ENCODE assay signal across 8 cellular contexts in the genomic region with DNA sequence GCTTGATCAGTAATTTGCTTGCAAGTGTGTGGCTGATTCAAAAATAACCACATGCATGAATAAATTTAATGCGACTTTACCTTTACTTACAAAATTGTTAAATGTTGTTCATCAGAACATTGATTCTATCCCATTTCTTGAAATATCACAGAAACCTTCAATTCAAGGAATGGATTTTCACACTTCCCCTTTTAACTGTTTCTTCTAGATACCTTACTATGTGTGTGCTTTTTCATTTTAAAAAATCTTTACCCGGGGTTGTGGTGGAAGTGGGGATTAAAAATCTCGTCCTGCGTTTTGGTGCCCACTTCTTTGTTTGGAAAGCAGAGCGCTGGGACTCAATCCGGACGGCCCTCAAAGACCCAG. TPM values are rescaled to one million over a fixed set of nuclear protein-coding genes. Genes with fewer than 3 reads are reported as not detected.
A peak's percentile ranks its signal among the peaks of the same experiment; 100 is the strongest.
DNase-seq lines count a peak whose midpoint lies in the region; ATAC-seq and TF ChIP-seq lines count a peak whose summit lies in the region.

No MANE protein-coding gene starts in this region.

- no peaks in the 10 kb centered on the region for H3K36me3 ChIP-seq in PC-3 (ENCODE audit: low read depth, low read length)

- H3K27ac Mint-ChIP-seq in stimulated activated effector memory CD8-positive, alpha-beta T cell treated with anti-CD3 and anti-CD28 coated beads, Interleukin-12 subunit alpha, Interleukin-12 subunit beta, amount 100 ng/mL, for 72 hours: no peak overlapping the region

- H4K20me1 ChIP-seq in PC-3 (ENCODE audit: low read length): no peaks in the 10 kb centered on the region

- no peaks in the 10 kb centered on the region for H3F3A ChIP-seq in PC-3 (ENCODE audit: low read length, unreplicated experiment)

- peak overlapping the region; percentile 43 for H3K9ac ChIP-seq in PC-3 (ENCODE audit: low read length)

- no peak overlapping the region for H3K27ac ChIP-seq in PC-3 (ENCODE audit: low read length)

- H3K4me3 Mint-ChIP-seq in stimulated activated effector memory CD8-positive, alpha-beta T cell treated with anti-CD3 and anti-CD28 coated beads, Interleukin-12 subunit alpha, Interleukin-12 subunit beta, amount 100 ng/mL, for 72 hours: peak overlapping the region; percentile 30

- no peak for TF ChIP-seq CTCF in GM20000 (IDR thresholded peaks at IDR 0.05; ENCODE audit: extremely low read depth, missing control alignments)
- no peak for TF ChIP-seq CTCF in PC-3 (conservative IDR thresholded peaks at IDR 0.05; ENCODE audit: low read depth, low read length)

- intact Hi-C loops in PC-3 (cut with micrococcal nuclease): loop anchor here (10.0 kb wide), 1 partner anchor 1376 kb away; no protein-coding TSS in a partner anchor
- intact Hi-C loops in posterior vena cava (cut with DNase I): loop anchor here in 1 of 2 donors (10.0 kb wide), 1 partner anchor 54 kb away; no protein-coding TSS in a partner anchor

- CTCF ChIA-PET in PC-3 (lab: Charles Lee): no interaction called here

- H3K9me2 ChIP-seq in PC-3 (replicated peaks; ENCODE audit: low read length): no peaks in the 10 kb centered on the region

- no TSS peak for BruUV-seq in PC-3 (replicated peaks; lab: Mats Ljungman, UMichigan)

- DNase-seq in GM20000 (ENCODE audit: low spot score) (peak; percentile 18), PC-3 (no peak), posterior vena cava (ENCODE audit: low spot score) (no peak), A172 (ENCODE audit: low spot score) (no peak), NCI-H748 treated with DMSO at 0.1 percent for 48 hours (lab: John Stamatoyannopoulos, UW) (no peak)
- DNase-seq in stimulated activated effector memory CD8-positive, alpha-beta T cell treated with anti-CD3 and anti-CD28 coated beads, Interleukin-12 subunit alpha, Interleukin-12 subunit beta, amount 100 ng/mL, for 72 hours (ENCODE audit: low spot score in 2 of 2): no peak
- no peak for DNase-seq in stimulated activated CD4-positive, alpha-beta T cell treated with anti-CD3 and anti-CD28 coated beads, Interleukin-15, amount 100 ng/mL, for 24 hours

- no peaks in the 10 kb centered on the region for H3K9me3 ChIP-seq in PC-3 (ENCODE audit: low read length)

- H2AFZ ChIP-seq in PC-3 (ENCODE audit: low read length): peak overlapping the region; percentile 47; the same call in 1 of the 2 replicates

- no peaks in the 10 kb centered on the region for H3K27me3 ChIP-seq in PC-3 (ENCODE audit: low read length)

- H3K4me2 ChIP-seq in PC-3 (ENCODE audit: low read length): peak overlapping the region; percentile 62

- H3K9me3 Mint-ChIP-seq in stimulated activated effector memory CD8-positive, alpha-beta T cell treated with anti-CD3 and anti-CD28 coated beads, Interleukin-12 subunit alpha, Interleukin-12 subunit beta, amount 100 ng/mL, for 72 hours: peaks cover 2% of the 10 kb centered on the region

- H3K79me2 ChIP-seq in PC-3 (ENCODE audit: low read length): no peaks in the 10 kb centered on the region

- no peak for ATAC-seq in PC-3
- no peak for ATAC-seq in stimulated activated effector memory CD8-positive, alpha-beta T cell treated with anti-CD3 and anti-CD28 coated beads, Interleukin-12 subunit alpha, Interleukin-12 subunit beta, amount 100 ng/mL, for 72 hours

- H3K4me3 ChIP-seq in PC-3 (ENCODE audit: low read length) (peak overlapping the region; percentile 55), iPS-11a (ENCODE audit: low read depth, low read length) (peak overlapping the region; percentile 61)

- H3K4me1 Mint-ChIP-seq in stimulated activated effector memory CD8-positive, alpha-beta T cell treated with anti-CD3 and anti-CD28 coated beads, Interleukin-12 subunit alpha, Interleukin-12 subunit beta, amount 100 ng/mL, for 72 hours: peaks cover 7% of the 10 kb centered on the region

- H3K4me1 ChIP-seq in PC-3 (ENCODE audit: insufficient read depth, low read length): peaks cover 9% of the 10 kb centered on the region; the same call in 1 of the 2 replicates

- POLR2A ChIA-PET in PC-3 (lab: Charles Lee; ENCODE audit: unreplicated experiment): no interaction called here

- H3K36me3 Mint-ChIP-seq in stimulated activated effector memory CD8-positive, alpha-beta T cell treated with anti-CD3 and anti-CD28 coated beads, Interleukin-12 subunit alpha, Interleukin-12 subunit beta, amount 100 ng/mL, for 72 hours: no peaks in the 10 kb centered on the region

RNA-seq across cellular contexts. Expression of gene MEF2C, which starts 5.8 kb away (rescaled TPM):
- 4.4 and 8.0 TPM in 2 replicates for total RNA-seq in PC-3 (2014; rRNA removed)
- total RNA-seq in posterior vena cava: 10 to 100 TPM; 86.7 to 94.1 TPM
- 0.41 and 2.4 TPM in 2 replicates for total RNA-seq in A172 (2014; rRNA removed; shearing (Covaris generic))
